In the genomic region with DNA sequence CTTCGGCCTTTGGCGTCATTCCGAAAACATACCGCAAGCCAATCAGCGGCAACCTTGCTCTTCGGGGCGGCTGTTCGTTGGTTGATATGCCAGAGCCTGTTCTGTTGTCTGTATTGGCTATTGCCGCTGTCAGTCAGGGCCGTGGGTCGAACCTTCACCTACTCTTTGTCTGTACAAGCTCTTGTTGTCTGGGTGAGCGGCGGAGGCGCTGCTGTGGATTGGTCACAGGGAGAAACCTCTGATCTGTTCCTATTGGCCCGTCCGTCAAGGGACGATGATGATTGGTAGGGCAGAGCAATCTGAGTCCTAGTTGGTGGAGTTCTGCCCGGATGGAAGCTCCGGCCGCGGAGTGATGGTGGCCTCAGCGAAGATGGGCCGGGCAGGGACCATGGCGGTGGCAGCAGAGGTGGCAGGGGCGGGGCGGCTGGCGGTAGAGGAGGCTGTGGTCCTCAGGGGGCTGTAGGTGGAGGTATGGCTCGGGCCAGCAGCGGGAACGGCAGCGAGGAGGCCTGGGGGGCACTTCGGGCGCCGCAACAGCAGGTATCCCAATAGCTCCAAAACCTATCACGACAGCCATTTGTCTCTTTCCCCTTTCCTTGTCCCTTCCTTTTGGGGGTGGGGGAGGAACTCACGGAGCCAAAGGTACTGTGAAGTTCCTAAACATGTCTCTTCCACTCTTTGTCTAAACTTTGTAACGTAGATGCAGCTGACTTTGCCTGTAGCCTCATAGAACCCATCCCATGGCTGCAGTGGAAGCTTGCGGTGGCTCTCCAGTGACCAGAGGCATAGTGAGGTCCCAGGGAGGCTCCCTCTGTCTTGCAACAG, we compare ENCODE assay signal across 1 cellular context.
TF ChIP-seq lines count a peak whose summit lies in the region.

Gene WBP1, plus strand, starts transcription at position 307 of the 825 bp plus-strand sequence. Its CDS starts 165 bp downstream, at position 472.

TF ChIP-seq in HepG2, 621 proteins besides CTCF, POLR2A, EP300 and RAD21 (continued from another document and continues in another):
- TF ChIP-seq, protein P1, sequence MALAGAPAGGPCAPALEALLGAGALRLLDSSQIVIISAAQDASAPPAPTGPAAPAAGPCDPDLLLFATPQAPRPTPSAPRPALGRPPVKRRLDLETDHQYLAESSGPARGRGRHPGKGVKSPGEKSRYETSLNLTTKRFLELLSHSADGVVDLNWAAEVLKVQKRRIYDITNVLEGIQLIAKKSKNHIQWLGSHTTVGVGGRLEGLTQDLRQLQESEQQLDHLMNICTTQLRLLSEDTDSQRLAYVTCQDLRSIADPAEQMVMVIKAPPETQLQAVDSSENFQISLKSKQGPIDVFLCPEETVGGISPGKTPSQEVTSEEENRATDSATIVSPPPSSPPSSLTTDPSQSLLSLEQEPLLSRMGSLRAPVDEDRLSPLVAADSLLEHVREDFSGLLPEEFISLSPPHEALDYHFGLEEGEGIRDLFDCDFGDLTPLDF (CRISPR knock-in tag; IDR thresholded peaks at IDR 0.05): 0 out of 2 replicates have a peak, but pooled peaks have one; percentile 37
- TF ChIP-seq HDAC2 (CRISPR knock-in tag; IDR thresholded peaks at IDR 0.05) (no peak; the same call in 1 of the 2 replicates), ZNF781 (CRISPR knock-in tag; IDR thresholded peaks at IDR 0.05; ENCODE audit: borderline replicate concordance, not compliant biosample characterization) (no peak), ZNF205 (CRISPR knock-in tag; IDR thresholded peaks at IDR 0.05) (no peak), ZSCAN9 (CRISPR knock-in tag; IDR thresholded peaks at IDR 0.05; ENCODE audit: borderline replicate concordance) (no peak), MTF1 (CRISPR knock-in tag; IDR thresholded peaks at IDR 0.05) (no peak), NR3C1 (CRISPR knock-in tag; IDR thresholded peaks at IDR 0.05) (no peak), ZNF232 (CRISPR knock-in tag; IDR thresholded peaks at IDR 0.05; ENCODE audit: borderline replicate concordance) (no peak), TBX3 (IDR thresholded peaks at IDR 0.05; ENCODE audit: borderline replicate concordance) (no peak), HNRNPL (IDR thresholded peaks at IDR 0.05; ENCODE audit: low read depth, low read length) (no peak), CEBPB (IDR thresholded peaks at IDR 0.05; ENCODE audit: borderline replicate concordance, low read depth, low read length) (no peak), ZNF3 (CRISPR knock-in tag; IDR thresholded peaks at IDR 0.05) (no peak), ZNF20 (CRISPR knock-in tag; IDR thresholded peaks at IDR 0.05) (no peak), ZNF44 (CRISPR knock-in tag; IDR thresholded peaks at IDR 0.05) (no peak), ZNF644 (CRISPR knock-in tag; IDR thresholded peaks at IDR 0.05; ENCODE audit: low read depth) (0 out of 2 replicates have a peak, but pooled peaks have one; percentile 49), KMT2A (CRISPR knock-in tag; IDR thresholded peaks at IDR 0.05) (no peak), NRL (CRISPR knock-in tag; IDR thresholded peaks at IDR 0.05; ENCODE audit: borderline replicate concordance) (no peak), ZBTB7B (CRISPR knock-in tag; IDR thresholded peaks at IDR 0.05) (no peak), ZFP1 (CRISPR knock-in tag; IDR thresholded peaks at IDR 0.05) (no peak), ZSCAN29 (CRISPR knock-in tag; conservative IDR thresholded peaks at IDR 0.05) (no peak; the same call in 1 of the 2 replicates), ZNF343 (CRISPR knock-in tag; IDR thresholded peaks at IDR 0.05) (0 out of 2 replicates have a peak, but pooled peaks have one; percentile 12), CSRNP1 (CRISPR knock-in tag; IDR thresholded peaks at IDR 0.05) (no peak), CCDC6 (CRISPR knock-in tag; IDR thresholded peaks at IDR 0.05) (no peak), FLYWCH1 (CRISPR knock-in tag; IDR thresholded peaks at IDR 0.05) (no peak), ZNF75D (CRISPR knock-in tag; IDR thresholded peaks at IDR 0.05; ENCODE audit: borderline replicate concordance) (no peak), ZMYM4 (CRISPR knock-in tag; IDR thresholded peaks at IDR 0.05) (no peak; the same call in 1 of the 2 replicates), SNAI1 (CRISPR knock-in tag; IDR thresholded peaks at IDR 0.05; ENCODE audit: borderline replicate concordance) (no peak), SP1 (IDR thresholded peaks at IDR 0.05) (no peak), SP1 (CRISPR knock-in tag; IDR thresholded peaks at IDR 0.05) (no peak), HNF4G (IDR thresholded peaks at IDR 0.05; ENCODE audit: borderline replicate concordance, low read depth, low read length) (no peak), HNF4G (CRISPR knock-in tag; IDR thresholded peaks at IDR 0.05; ENCODE audit: borderline replicate concordance, low read depth) (no peak), ARID3A (IDR thresholded peaks at IDR 0.05; ENCODE audit: low read depth, low read length) (no peak), PCBP2 (optimal IDR thresholded peaks at IDR 0.05; ENCODE audit: low read depth, low read length, poor library complexity, severe bottlenecking) (no peak), NR2C2 (CRISPR knock-in tag; IDR thresholded peaks at IDR 0.05; ENCODE audit: borderline replicate concordance) (peak; percentile 76), ZNF607 (CRISPR knock-in tag; IDR thresholded peaks at IDR 0.05; ENCODE audit: borderline replicate concordance) (no peak), JDP2 (CRISPR knock-in tag; IDR thresholded peaks at IDR 0.05; ENCODE audit: borderline replicate concordance) (no peak), NBN (conservative IDR thresholded peaks at IDR 0.05) (no peak), ETV6 (CRISPR knock-in tag; conservative IDR thresholded peaks at IDR 0.05) (no peak), ZNF138 (CRISPR knock-in tag; IDR thresholded peaks at IDR 0.05; ENCODE audit: low read depth) (no peak), RNF2 (conservative IDR thresholded peaks at IDR 0.05; ENCODE audit: low read depth) (no peak), BCL6 (CRISPR knock-in tag; IDR thresholded peaks at IDR 0.05) (no peak), ZNF678 (CRISPR knock-in tag; IDR thresholded peaks at IDR 0.05) (no peak), ZNF562 (CRISPR knock-in tag; IDR thresholded peaks at IDR 0.05; ENCODE audit: borderline replicate concordance) (no peak), ZNF850 (CRISPR knock-in tag; conservative IDR thresholded peaks at IDR 0.05) (no peak), PHF8 (CRISPR knock-in tag; IDR thresholded peaks at IDR 0.05) (peak; percentile 31; the same call in 1 of the 2 replicates), THAP11 (CRISPR knock-in tag; IDR thresholded peaks at IDR 0.05) (peak; percentile 65), ATRX (CRISPR knock-in tag; IDR thresholded peaks at IDR 0.05; ENCODE audit: borderline replicate concordance) (no peak), PTBP1 (IDR thresholded peaks at IDR 0.05; ENCODE audit: low read depth, low read length, poor library complexity, severe bottlenecking) (no peak), FOXA3 (CRISPR knock-in tag; IDR thresholded peaks at IDR 0.05) (no peak; the same call in 1 of the 2 replicates), ZNF337 (CRISPR knock-in tag; IDR thresholded peaks at IDR 0.05; ENCODE audit: borderline replicate concordance, low read depth) (no peak)
- TF ChIP-seq, protein P2, sequence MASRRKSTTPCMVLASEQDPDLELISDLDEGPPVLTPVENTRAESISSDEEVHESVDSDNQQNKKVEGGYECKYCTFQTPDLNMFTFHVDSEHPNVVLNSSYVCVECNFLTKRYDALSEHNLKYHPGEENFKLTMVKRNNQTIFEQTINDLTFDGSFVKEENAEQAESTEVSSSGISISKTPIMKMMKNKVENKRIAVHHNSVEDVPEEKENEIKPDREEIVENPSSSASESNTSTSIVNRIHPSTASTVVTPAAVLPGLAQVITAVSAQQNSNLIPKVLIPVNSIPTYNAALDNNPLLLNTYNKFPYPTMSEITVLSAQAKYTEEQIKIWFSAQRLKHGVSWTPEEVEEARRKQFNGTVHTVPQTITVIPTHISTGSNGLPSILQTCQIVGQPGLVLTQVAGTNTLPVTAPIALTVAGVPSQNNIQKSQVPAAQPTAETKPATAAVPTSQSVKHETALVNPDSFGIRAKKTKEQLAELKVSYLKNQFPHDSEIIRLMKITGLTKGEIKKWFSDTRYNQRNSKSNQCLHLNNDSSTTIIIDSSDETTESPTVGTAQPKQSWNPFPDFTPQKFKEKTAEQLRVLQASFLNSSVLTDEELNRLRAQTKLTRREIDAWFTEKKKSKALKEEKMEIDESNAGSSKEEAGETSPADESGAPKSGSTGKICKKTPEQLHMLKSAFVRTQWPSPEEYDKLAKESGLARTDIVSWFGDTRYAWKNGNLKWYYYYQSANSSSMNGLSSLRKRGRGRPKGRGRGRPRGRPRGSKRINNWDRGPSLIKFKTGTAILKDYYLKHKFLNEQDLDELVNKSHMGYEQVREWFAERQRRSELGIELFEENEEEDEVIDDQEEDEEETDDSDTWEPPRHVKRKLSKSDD (CRISPR knock-in tag; IDR thresholded peaks at IDR 0.05; ENCODE audit: low read depth): peak; percentile 78; the same call in 1 of the 2 replicates
- TF ChIP-seq, protein P3, sequence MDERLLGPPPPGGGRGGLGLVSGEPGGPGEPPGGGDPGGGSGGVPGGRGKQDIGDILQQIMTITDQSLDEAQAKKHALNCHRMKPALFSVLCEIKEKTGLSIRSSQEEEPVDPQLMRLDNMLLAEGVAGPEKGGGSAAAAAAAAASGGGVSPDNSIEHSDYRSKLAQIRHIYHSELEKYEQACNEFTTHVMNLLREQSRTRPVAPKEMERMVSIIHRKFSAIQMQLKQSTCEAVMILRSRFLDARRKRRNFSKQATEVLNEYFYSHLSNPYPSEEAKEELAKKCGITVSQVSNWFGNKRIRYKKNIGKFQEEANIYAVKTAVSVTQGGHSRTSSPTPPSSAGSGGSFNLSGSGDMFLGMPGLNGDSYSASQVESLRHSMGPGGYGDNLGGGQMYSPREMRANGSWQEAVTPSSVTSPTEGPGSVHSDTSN (CRISPR knock-in tag; IDR thresholded peaks at IDR 0.05): peak; percentile 100
- TF ChIP-seq, protein P4, sequence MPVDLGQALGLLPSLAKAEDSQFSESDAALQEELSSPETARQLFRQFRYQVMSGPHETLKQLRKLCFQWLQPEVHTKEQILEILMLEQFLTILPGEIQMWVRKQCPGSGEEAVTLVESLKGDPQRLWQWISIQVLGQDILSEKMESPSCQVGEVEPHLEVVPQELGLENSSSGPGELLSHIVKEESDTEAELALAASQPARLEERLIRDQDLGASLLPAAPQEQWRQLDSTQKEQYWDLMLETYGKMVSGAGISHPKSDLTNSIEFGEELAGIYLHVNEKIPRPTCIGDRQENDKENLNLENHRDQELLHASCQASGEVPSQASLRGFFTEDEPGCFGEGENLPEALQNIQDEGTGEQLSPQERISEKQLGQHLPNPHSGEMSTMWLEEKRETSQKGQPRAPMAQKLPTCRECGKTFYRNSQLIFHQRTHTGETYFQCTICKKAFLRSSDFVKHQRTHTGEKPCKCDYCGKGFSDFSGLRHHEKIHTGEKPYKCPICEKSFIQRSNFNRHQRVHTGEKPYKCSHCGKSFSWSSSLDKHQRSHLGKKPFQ (CRISPR knock-in tag; IDR thresholded peaks at IDR 0.05; ENCODE audit: insufficient replicate concordance): no peak
- TF ChIP-seq, protein P5, sequence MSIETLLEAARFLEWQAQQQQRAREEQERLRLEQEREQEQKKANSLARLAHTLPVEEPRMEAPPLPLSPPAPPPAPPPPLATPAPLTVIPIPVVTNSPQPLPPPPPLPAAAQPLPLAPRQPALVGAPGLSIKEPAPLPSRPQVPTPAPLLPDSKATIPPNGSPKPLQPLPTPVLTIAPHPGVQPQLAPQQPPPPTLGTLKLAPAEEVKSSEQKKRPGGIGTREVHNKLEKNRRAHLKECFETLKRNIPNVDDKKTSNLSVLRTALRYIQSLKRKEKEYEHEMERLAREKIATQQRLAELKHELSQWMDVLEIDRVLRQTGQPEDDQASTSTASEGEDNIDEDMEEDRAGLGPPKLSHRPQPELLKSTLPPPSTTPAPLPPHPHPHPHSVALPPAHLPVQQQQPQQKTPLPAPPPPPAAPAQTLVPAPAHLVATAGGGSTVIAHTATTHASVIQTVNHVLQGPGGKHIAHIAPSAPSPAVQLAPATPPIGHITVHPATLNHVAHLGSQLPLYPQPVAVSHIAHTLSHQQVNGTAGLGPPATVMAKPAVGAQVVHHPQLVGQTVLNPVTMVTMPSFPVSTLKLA (IDR thresholded peaks at IDR 0.05): peak; percentile 64
- TF ChIP-seq, protein P6, sequence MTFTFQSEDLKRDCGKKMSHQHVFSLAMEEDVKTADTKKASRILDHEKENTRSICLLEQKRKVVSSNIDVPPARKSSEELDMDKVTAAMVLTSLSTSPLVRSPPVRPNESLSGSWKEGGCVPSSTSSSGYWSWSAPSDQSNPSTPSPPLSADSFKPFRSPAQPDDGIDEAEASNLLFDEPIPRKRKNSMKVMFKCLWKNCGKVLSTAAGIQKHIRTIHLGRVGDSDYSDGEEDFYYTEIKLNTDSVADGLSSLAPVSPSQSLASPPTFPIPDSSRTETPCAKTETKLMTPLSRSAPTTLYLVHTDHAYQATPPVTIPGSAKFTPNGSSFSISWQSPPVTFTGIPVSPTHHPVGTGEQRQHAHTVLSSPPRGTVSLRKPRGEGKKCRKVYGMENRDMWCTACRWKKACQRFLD (CRISPR knock-in tag; IDR thresholded peaks at IDR 0.05; ENCODE audit: borderline replicate concordance): no peak
